19 cellular contexts compared by ENCODE assay signal in genomic region chr5:91277093-91277626, GRCh38.
DNase-seq lines count a peak whose midpoint lies in the region; ATAC-seq and TF ChIP-seq lines count a peak whose summit lies in the region.
"Had no signal": no experiment of that assay in that cellular context is flagged by ENCODE, and none has a peak within 500 bp of the region (broad histone marks: within the 10 kb centered on the region; RNA-seq: fewer than 3 reads in every experiment).

No MANE protein-coding gene starts in this region.

- no peak for TF ChIP-seq CTCF in natural killer cell (IDR thresholded peaks at IDR 0.05)

- H3K27ac ChIP-seq in SJCRH30: no peak overlapping the region
- H3K27ac ChIP-seq: 22Rv1, BLaER1, PC-9, SK-N-MC had no signal

- H3K4me1 Mint-ChIP-seq in natural killer cell treated with Interleukin-12 subunit alpha and Interleukin-12 subunit beta and Interleukin-15 and Interleukin-18, amount 100 ng/mL, for 72 hours (ENCODE audit: low read depth in 2 of 2): peaks cover 24 to 32% of the 10 kb centered on the region in 2 donors
- peaks cover 20 to 30% of the 10 kb centered on the region in 2 donors for H3K4me1 Mint-ChIP-seq in natural killer cell

- no peaks in the 10 kb centered on the region for H3K27me3 Mint-ChIP-seq in natural killer cell treated with Interleukin-12 subunit alpha and Interleukin-12 subunit beta and Interleukin-15 and Interleukin-18, amount 100 ng/mL, for 72 hours
- H3K27me3 Mint-ChIP-seq in natural killer cell (ENCODE audit: low read depth in 2 of 2): peaks cover 0 to 7% of the 10 kb centered on the region in 2 donors

- no peak overlapping the region for H3K4me3 ChIP-seq in SJCRH30
- H3K4me3 ChIP-seq: BLaER1, PC-9, SK-N-MC had no signal

- ATAC-seq in natural killer cell treated with Interleukin-12 subunit alpha and Interleukin-12 subunit beta and Interleukin-15 and Interleukin-18, amount 100 ng/mL, for 72 hours: no peak
- ATAC-seq in natural killer cell (no peak), GM21529 (IDR thresholded peaks at IDR 0.05; ENCODE audit: unreplicated experiment) (no peak)

- H3K27me3 ChIP-seq in SJCRH30: no peaks in the 10 kb centered on the region
- H3K27me3 ChIP-seq: BLaER1 had no signal

- H3K9me3 ChIP-seq in SJCRH30 (replicated peaks): no peaks in the 10 kb centered on the region
- H3K9me3 ChIP-seq: BLaER1 had no signal

- no peaks in the 10 kb centered on the region for H3K36me3 ChIP-seq in SJCRH30
- H3K36me3 ChIP-seq: BLaER1 had no signal

- peak overlapping the region; percentile 31 to 51 for H3K27ac Mint-ChIP-seq in natural killer cell treated with Interleukin-12 subunit alpha and Interleukin-12 subunit beta and Interleukin-15 and Interleukin-18, amount 100 ng/mL, for 72 hours
- H3K27ac Mint-ChIP-seq in natural killer cell: no peak overlapping the region

- peaks cover 9% of the 10 kb centered on the region for H3K36me3 Mint-ChIP-seq in natural killer cell treated with Interleukin-12 subunit alpha and Interleukin-12 subunit beta and Interleukin-15 and Interleukin-18, amount 100 ng/mL, for 72 hours
- no peaks in the 10 kb centered on the region for H3K36me3 Mint-ChIP-seq in natural killer cell

- no peak overlapping the region for H3K4me3 Mint-ChIP-seq in natural killer cell treated with Interleukin-12 subunit alpha and Interleukin-12 subunit beta and Interleukin-15 and Interleukin-18, amount 100 ng/mL, for 72 hours
- H3K4me3 Mint-ChIP-seq in natural killer cell: no peak overlapping the region

- no peaks in the 10 kb centered on the region for H3K9me3 Mint-ChIP-seq in natural killer cell treated with Interleukin-12 subunit alpha and Interleukin-12 subunit beta and Interleukin-15 and Interleukin-18, amount 100 ng/mL, for 72 hours
- H3K9me3 Mint-ChIP-seq in natural killer cell: no peaks in the 10 kb centered on the region
- H3K9me3 Mint-ChIP-seq: CD8-positive, alpha-beta memory T cell had no signal

- H3K4me1 ChIP-seq in SJCRH30: peaks cover 11% of the 10 kb centered on the region

- DNase-seq in DMS 273 (lab: John Stamatoyannopoulos, UW; ENCODE audit: unreplicated experiment): peak; percentile 14
- DNase-seq in DMS 273 treated with DMSO at 0.1 percent for 48 hours (lab: John Stamatoyannopoulos, UW): no peak
- no peak for DNase-seq in natural killer cell treated with Interleukin-12 subunit alpha and Interleukin-12 subunit beta and Interleukin-15 and Interleukin-18, amount 100 ng/mL, for 72 hours (ENCODE audit: low spot score)
- no peak for DNase-seq in natural killer cell
- peak; percentile 46 for DNase-seq in kidney tubule cell (ENCODE audit: low spot score)
- DNase-seq in SJCRH30: no peak
- no peak for DNase-seq in iPS-NIHi7 (ENCODE audit: extremely low spot score)
- DNase-seq: CD8-positive, alpha-beta memory T cell; DND-41; GDM1; NCI-H1092; NCI-H2107; NCI-H748 treated with DMSO at 0.1 percent for 48 hours; PC-9; T-helper 1 cell had no signal

- intact Hi-C loops in natural killer cell (cut with micrococcal nuclease): no loop called here

Comparison
In these comparisons a context has a peak if more than half of its experiments do, and no peak if none do; other contexts are left out.
1. DNase-seq: peak in DMS 273 (single experiment) and kidney tubule cell (single experiment); none in DMS 273 treated with DMSO at 0.1 percent for 48 hours (single experiment), natural killer cell treated with Interleukin-12 subunit alpha and Interleukin-12 subunit beta and Interleukin-15 and Interleukin-18, amount 100 ng/mL, for 72 hours (single experiment), natural killer cell (single experiment), SJCRH30 (0 of 2) and iPS-NIHi7 (single experiment).
2. H3K27ac Mint-ChIP-seq: peak in natural killer cell treated with Interleukin-12 subunit alpha and Interleukin-12 subunit beta and Interleukin-15 and Interleukin-18, amount 100 ng/mL, for 72 hours (2 of 2); none in natural killer cell (0 of 2).